Comparison of ENCODE assay signal across 34 cellular contexts in the genomic region with DNA sequence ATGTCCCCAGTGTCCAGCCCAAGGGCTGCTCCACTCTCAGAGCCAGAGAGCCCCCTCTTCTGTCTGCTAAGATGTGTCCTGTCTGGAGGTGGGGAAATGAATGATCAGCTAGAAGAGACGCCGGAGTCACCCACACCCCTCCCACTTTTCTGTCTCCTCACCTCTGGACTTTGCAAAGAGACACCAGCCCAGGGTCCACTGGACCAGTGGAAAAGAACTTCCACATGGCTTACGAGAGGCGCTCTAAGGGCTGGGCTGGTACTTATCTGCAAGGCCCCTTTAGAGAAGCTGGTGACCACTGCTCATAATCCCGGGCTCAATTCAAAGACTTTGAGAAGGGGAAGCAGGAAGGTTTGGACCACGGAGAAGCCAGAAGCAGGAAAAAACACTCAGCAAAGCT. TPM values are rescaled to one million over a fixed set of nuclear protein-coding genes. Genes with fewer than 3 reads are reported as not detected.
"Had no signal": no experiment of that assay in that cellular context is flagged by ENCODE, and none has a peak within 500 bp of the region (broad histone marks: within the 10 kb centered on the region; RNA-seq: fewer than 3 reads in every experiment).

No MANE protein-coding gene starts in this region.

- H3K9me3 Mint-ChIP-seq: immature natural killer cell; naive thymus-derived CD8-positive, alpha-beta T cell; nephron; neural crest cell; stimulated activated memory B cell treated with anti-CD40 and anti-IgM and Interleukin-4, amounts not matched to agents 10 μg/mL and 1 μg/mL and 100 μg/mL, for 72 hours; stimulated activated naive CD8-positive, alpha-beta T cell treated with anti-CD3 and anti-CD28 coated beads, Interleukin-15, amount 100 ng/mL, for 72 hours; type B pancreatic cell had no signal

- H3K27me3 ChIP-seq: ovary had no signal

- H3K4me3 ChIP-seq: left lung, lower lobe of right lung, ovary, sigmoid colon, tibial nerve, uterus had no signal

- H3K36me3 Mint-ChIP-seq: immature natural killer cell; naive thymus-derived CD8-positive, alpha-beta T cell; stimulated activated memory B cell treated with anti-CD40 and anti-IgM and Interleukin-4, amounts not matched to agents 10 μg/mL and 1 μg/mL and 100 μg/mL, for 72 hours; type B pancreatic cell had no signal

- H3K4me3 Mint-ChIP-seq: immature natural killer cell; nephron; neural crest cell; stimulated activated memory B cell treated with anti-CD40 and anti-IgM and Interleukin-4, amounts not matched to agents 10 μg/mL and 1 μg/mL and 100 μg/mL, for 72 hours; stimulated activated naive CD8-positive, alpha-beta T cell treated with anti-CD3 and anti-CD28 coated beads, Interleukin-15, amount 100 ng/mL, for 72 hours; type B pancreatic cell had no signal

- H3K9me3 ChIP-seq: left lung, lower lobe of right lung, ovary, sigmoid colon, tibial nerve, uterus had no signal

- H3K27ac Mint-ChIP-seq: immature natural killer cell; nephron; progenitor cell of endocrine pancreas; stimulated activated memory B cell treated with anti-CD40 and anti-IgM and Interleukin-4, amounts not matched to agents 10 μg/mL and 1 μg/mL and 100 μg/mL, for 72 hours; type B pancreatic cell had no signal

- DNase-seq: hypothalamus; immature natural killer cell; left colon; lower lobe of right lung; mammary epithelial cell; mesenchymal stem cell; naive thymus-derived CD8-positive, alpha-beta T cell; ovary; sigmoid colon; small intestine; stimulated activated CD4-positive, alpha-beta T cell treated with anti-CD3 and anti-CD28 coated beads, Interleukin-1b, Interleukin-23, amount 100 ng/mL, for 48 hours; stimulated activated CD4-positive, alpha-beta T cell treated with anti-CD3 and anti-CD28 coated beads, Interleukin-2, amount 100 ng/mL, for 48 hours; stimulated activated CD4-positive, alpha-beta T cell treated with anti-CD3 and anti-CD28 coated beads, Interleukin-4, amount 100 ng/mL, for 4 hours; stimulated activated CD8-positive, alpha-beta memory T cell treated with anti-CD3 and anti-CD28 coated beads, Interleukin-4, amount 100 ng/mL, for 48 hours; stimulated activated naive CD4-positive, alpha-beta T cell treated with Interleukin-2 at 50 U/mL for 16 hours; stimulated activated naive CD8-positive, alpha-beta T cell treated with anti-CD3 and anti-CD28 coated beads, Interleukin-15, amount 100 ng/mL, for 72 hours; substantia nigra; uterus had no signal

- H3K36me3 ChIP-seq: left lung, lower lobe of right lung, ovary, sigmoid colon, tibial nerve, uterus had no signal

- H3K4me1 Mint-ChIP-seq: nephron had no signal

- ATAC-seq: left colon; left lung; lower lobe of right lung; naive thymus-derived CD8-positive, alpha-beta T cell; right cardiac atrium; stimulated activated memory B cell treated with anti-CD40 and anti-IgM and Interleukin-4, amounts not matched to agents 10 μg/mL and 1 μg/mL and 100 μg/mL, for 72 hours; stimulated activated naive CD8-positive, alpha-beta T cell treated with anti-CD3 and anti-CD28 coated beads, Interleukin-15, amount 100 ng/mL, for 72 hours had no signal

- H3K27ac ChIP-seq: left lung, lower lobe of right lung, ovary, sigmoid colon, tibial nerve, uterus had no signal

- H3K4me1 ChIP-seq: left lung, lower lobe of right lung, uterus had no signal

RNA-seq across cellular contexts. Expression of a gene that starts 9.2 kb away (rescaled TPM):
- total RNA-seq: kidney; left colon; liver; lower lobe of right lung; mammary epithelial cell; naive thymus-derived CD8-positive, alpha-beta T cell; omental fat pad; pulmonary artery endothelial cell; renal cortical epithelial cell; right cardiac atrium; sigmoid colon; temporal lobe; tibial nerve; ureter had no signal
- polyA plus RNA-seq: immature natural killer cell; liver; mammary epithelial cell; naive thymus-derived CD8-positive, alpha-beta T cell; right cardiac atrium had no signal

RNA-seq across cellular contexts. Expression of a gene that starts 47.8 kb away (rescaled TPM):
- total RNA-seq: kidney; left colon; left lung; liver; lower lobe of right lung; mucosa of gallbladder; naive thymus-derived CD8-positive, alpha-beta T cell; omental fat pad; ovary; progenitor cell of endocrine pancreas; pulmonary artery endothelial cell; renal cortical epithelial cell; sigmoid colon; tibial nerve had no signal
- polyA plus RNA-seq: immature natural killer cell; liver; naive thymus-derived CD8-positive, alpha-beta T cell; ovary; sigmoid colon; small intestine had no signal
